In the genomic region with DNA sequence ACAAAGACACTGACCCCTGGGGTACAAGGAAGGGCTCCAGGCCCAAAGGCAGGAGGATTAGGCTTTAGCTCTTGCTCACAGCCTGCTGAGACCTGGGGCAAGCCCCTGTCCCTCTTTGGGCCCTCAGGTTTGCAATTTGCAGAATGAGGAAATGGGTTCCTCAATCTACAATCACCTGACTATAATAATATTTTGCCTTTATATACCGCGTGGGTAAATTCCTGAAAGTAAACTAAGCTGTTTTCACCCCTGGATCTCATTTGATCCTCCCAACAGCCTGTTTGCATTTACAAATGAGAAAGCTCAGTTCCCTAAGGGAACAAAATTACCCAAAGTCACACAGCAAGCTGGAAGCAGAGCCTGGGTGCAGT, we compare ENCODE assay signal across 8 cellular contexts. TPM values are rescaled to one million over a fixed set of nuclear protein-coding genes. Genes with fewer than 3 reads are reported as not detected.
DNase-seq lines count a peak whose midpoint lies in the region; ATAC-seq, FAIRE-seq and TF ChIP-seq lines count a peak whose summit lies in the region.

No MANE protein-coding gene starts in this region.

- no peaks in the 10 kb centered on the region for H3K27me3 Mint-ChIP-seq in stimulated activated naive CD8-positive, alpha-beta T cell treated with anti-CD3 and anti-CD28 coated beads, Interleukin-15, Interleukin-2, amounts not matched to agents 100 ng/mL and 50 ng/mL, for 24 hours

- POLR2A ChIA-PET in K562 (lab: Yijun Ruan, JAX), result interaction anchor here (0.6 to 3.4 kb wide), 5 partner anchors 11 to 322 kb away, joined by 3 to 17 read pairs (median 8); partner anchors contain the start of gene ATG16L2

- H3K9me3 Mint-ChIP-seq in stimulated activated naive CD8-positive, alpha-beta T cell treated with anti-CD3 and anti-CD28 coated beads, Interleukin-15, Interleukin-2, amounts not matched to agents 100 ng/mL and 50 ng/mL, for 24 hours, result no peaks in the 10 kb centered on the region

- CTCF ChIA-PET in K562 (lab: Yijun Ruan, JAX; ENCODE audit: low intra/inter-chr PET ratio), result interaction anchor here (0.6 to 2.4 kb wide), 5 partner anchors 21 to 108 kb away, joined by 3 to 24 read pairs (median 3); partner anchors contain the start of gene ATG16L2

- H3K4me1 ChIP-seq in K562 (replicated peaks in 1 of 2; ENCODE audit: control insufficient read depth in 2 of 2, insufficient read depth in 2 of 2, low read length in 2 of 2) (peaks cover 22 to 43% of the 10 kb centered on the region in 2 experiments; a peak in 4 of 5 replicates), mucosa of rectum (ENCODE audit: control insufficient read depth in 2 of 2, insufficient read depth in 2 of 2, low read length in 2 of 2) (peaks cover 21 to 23% of the 10 kb centered on the region in 2 donors)

- no peak for ATAC-seq in stimulated activated naive CD8-positive, alpha-beta T cell treated with anti-CD3 and anti-CD28 coated beads, Interleukin-15, Interleukin-2, amounts not matched to agents 100 U/mL and 50 U/mL, for 24 hours
- no peak for ATAC-seq in K562
- no peak for ATAC-seq in HG03439 (IDR thresholded peaks at IDR 0.05; ENCODE audit: unreplicated experiment)

- peaks cover 27% of the 10 kb centered on the region for H3K4me1 Mint-ChIP-seq in stimulated activated naive CD8-positive, alpha-beta T cell treated with anti-CD3 and anti-CD28 coated beads, Interleukin-15, Interleukin-2, amounts not matched to agents 100 ng/mL and 50 ng/mL, for 24 hours (ENCODE audit: low read depth)

- H3K79me2 ChIP-seq in K562 (ENCODE audit: control insufficient read depth, insufficient read depth, low read length), result peaks cover 7% of the 10 kb centered on the region; the same call in 1 of the 3 replicates

- H3K27ac ChIP-seq in K562 (ENCODE audit: extremely low read depth, low read depth, low read length) (peak overlapping the region; percentile 86), mucosa of rectum (ENCODE audit: low read depth in 2 of 2, low read length in 2 of 2) (peak overlapping the region; percentile 39 to 70)

- intact Hi-C loops in K562 (cut with micrococcal nuclease), result loop anchor here (1.0 to 2.0 kb wide), 3 partner anchors 17 to 68 kb away; partner anchors contain the start of gene ARAP1

- H3K27ac Mint-ChIP-seq in stimulated activated naive CD8-positive, alpha-beta T cell treated with anti-CD3 and anti-CD28 coated beads, Interleukin-15, Interleukin-2, amounts not matched to agents 100 ng/mL and 50 ng/mL, for 24 hours, result peak overlapping the region; percentile 95

- no peaks in the 10 kb centered on the region for H3K36me3 ChIP-seq in K562 (ENCODE audit: control insufficient read depth, insufficient read depth, low read length)
- no peaks in the 10 kb centered on the region for H3K36me3 ChIP-seq in mucosa of rectum (ENCODE audit: control insufficient read depth in 2 of 2, insufficient read depth in 2 of 2, low read length in 2 of 2)

- H2AFZ ChIP-seq in K562 (ENCODE audit: low read depth, low read length), result peak overlapping the region; percentile 100

- H3K9me3 ChIP-seq in K562 (replicated peaks; ENCODE audit: control insufficient read depth, insufficient read depth, low read depth, low read length) (no peaks in the 10 kb centered on the region), mucosa of rectum (ENCODE audit: control insufficient read depth in 2 of 2, low read length in 2 of 2) (no peaks in the 10 kb centered on the region)

- no peak for TF ChIP-seq CTCF in K562 (IDR thresholded peaks at IDR 0.05 in 2 of 3, conservative IDR thresholded peaks at IDR 0.05 in 1 of 3; ENCODE audit: insufficient read depth in 2 of 3, low read depth in 1 of 3, low read length in 3 of 3)

- no peaks in the 10 kb centered on the region for H4K20me1 ChIP-seq in K562 (replicated peaks; ENCODE audit: control insufficient read depth, insufficient read depth, low read length)

- H3K4me3 ChIP-seq in K562 (no peak overlapping the region), mucosa of rectum (ENCODE audit: low read length in 2 of 2) (peak overlapping the region in 1 of 2 donors; percentile 41)

- in situ Hi-C loops in K562 (cut with MboI), result no loop called here

- peak overlapping the region; percentile 69 to 70; a peak in 3 of 4 replicates for H3K9ac ChIP-seq in K562 (ENCODE audit: insufficient read depth in 1 of 2, low read depth in 2 of 2, low read length in 2 of 2)
- H3K9ac ChIP-seq in mucosa of rectum (ENCODE audit: low read depth in 1 of 2, low read length in 2 of 2), result peak overlapping the region; percentile 7 to 41

- BruUV-seq in K562 (replicated peaks; lab: Mats Ljungman, UMichigan), result TSS peak; percentile 92

- TF ChIP-seq RAD21 in K562 (CRISPR knock-in tag; conservative IDR thresholded peaks at IDR 0.05 in 1 of 2, IDR thresholded peaks at IDR 0.05 in 1 of 2), result no peak

- 61% methylated on average over 2 of the region's 2 CpGs for WGBS in K562 (ENCODE audit: insufficient coverage, low coverage, missing lambda C conversion rate)

- no peak for DNase-seq in stimulated activated naive CD8-positive, alpha-beta T cell treated with anti-CD3 and anti-CD28 coated beads, Interleukin-15, Interleukin-2, amounts not matched to agents 100 U/mL and 50 U/mL, for 24 hours
- DNase-seq in K562 (ENCODE audit: extremely low read depth in 1 of 4, low spot score in 3 of 4) (no peak), NCI-H1694 treated with DMSO at 0.1 percent for 48 hours (lab: John Stamatoyannopoulos, UW) (no peak), DMS53 (lab: John Stamatoyannopoulos, UW) (no peak)
- DNase-seq in stimulated activated naive CD4-positive, alpha-beta T cell treated with Interleukin-2 at 50 U/mL for 16 hours (lab: John Stamatoyannopoulos, UW), result no peak

- H3K4me3 Mint-ChIP-seq in stimulated activated naive CD8-positive, alpha-beta T cell treated with anti-CD3 and anti-CD28 coated beads, Interleukin-15, Interleukin-2, amounts not matched to agents 100 ng/mL and 50 ng/mL, for 24 hours, result peak overlapping the region; percentile 94

- no peak for TF ChIP-seq POLR2A in K562 (conservative IDR thresholded peaks at IDR 0.05)

- H3K9me1 ChIP-seq in K562 (ENCODE audit: control insufficient read depth, insufficient read depth, low read length), result peaks cover 2% of the 10 kb centered on the region

- no peak for TF ChIP-seq EP300 in K562 (IDR thresholded peaks at IDR 0.05; ENCODE audit: low read length)

- FAIRE-seq in K562 (lab: Jason Lieb, UNC), result no peak

- H3K27me3 ChIP-seq in K562 (ENCODE audit: control insufficient read depth in 2 of 2, insufficient read depth in 2 of 2, low read length in 2 of 2), result no peaks in the 10 kb centered on the region
- H3K27me3 ChIP-seq in mucosa of rectum (ENCODE audit: control insufficient read depth in 2 of 2, insufficient read depth in 2 of 2, low read length in 2 of 2), result no peaks in the 10 kb centered on the region

- H3K4me2 ChIP-seq in K562 (ENCODE audit: insufficient read depth, low read length), result peak overlapping the region; percentile 90

- H3K36me3 Mint-ChIP-seq in stimulated activated naive CD8-positive, alpha-beta T cell treated with anti-CD3 and anti-CD28 coated beads, Interleukin-15, Interleukin-2, amounts not matched to agents 100 ng/mL and 50 ng/mL, for 24 hours (ENCODE audit: low read depth), result no peaks in the 10 kb centered on the region

RNA-seq across cellular contexts. Expression of gene STARD10, which starts 0.8 kb away (rescaled TPM):
- total RNA-seq in K562 (2011; cell fraction: chromatin; rRNA removed; ENCODE audit: low replicate concordance), result 13.4 and 36.4 TPM in 2 replicates
- total RNA-seq in K562 (2011; cell fraction: nucleolus; rRNA removed), result 36.2 and 45.1 TPM in 2 replicates
- 27.5 and 29.2 TPM in 2 replicates for total RNA-seq in K562 (2011; cell fraction: nucleoplasm; rRNA removed)
- total RNA-seq in K562 (2014; rRNA removed) (51.1 and 52.9 TPM in 2 replicates), K562 (2014; rRNA removed; fragmentation: Illumina TruSeq; extraction: Trizol) (18.1 and 18.3 TPM in 2 replicates), K562 (2015; rRNA removed; fragmentation: Illumina TruSeq; extraction: Trizol) (32.3 and 35.3 TPM in 2 replicates), K562 (2021) (31.9 and 37.5 TPM in 2 replicates)
- polyA plus RNA-seq in K562 (2011; rRNA removed) (33.8 and 53.6 TPM in 2 replicates), K562 (2014; fragmentation: Illumina TruSeq; extraction: Trizol) (43.8 and 49.3 TPM in 2 replicates), K562 (2014; fragmentation: Nextera tagmentation; extraction: Ambion mirVana) (under 1 TPM; 0.15 to 0.51 TPM), K562 (2014; rRNA removed) (37.6 and 47.9 TPM in 2 replicates)
- 55.3 and 60.0 TPM in 2 replicates for polyA plus RNA-seq in K562 (2011; cell fraction: cytosol; rRNA removed)
- 31.9 and 33.6 TPM in 2 replicates for polyA plus RNA-seq in K562 (2011; cell fraction: nucleus; rRNA removed)
- polyA plus RNA-seq in K562 (2012), result 40.3 and 41.6 TPM in 2 replicates
- polyA minus RNA-seq in K562 (2011; rRNA and poly(A)+ RNA removed), result 22.8 and 32.2 TPM in 2 replicates
- 25.5 and 30.8 TPM in 2 replicates for polyA minus RNA-seq in K562 (2011; cell fraction: cytosol; rRNA and poly(A)+ RNA removed)
- 7.8 and 15.0 TPM in 2 replicates for polyA minus RNA-seq in K562 (2011; cell fraction: nucleus; rRNA and poly(A)+ RNA removed)

RNA-seq across cellular contexts. Expression of gene ATG16L2, which starts 21.1 kb away (rescaled TPM):
- 57.3 and 108 TPM in 2 replicates for total RNA-seq in K562 (2011; cell fraction: chromatin; rRNA removed; ENCODE audit: low replicate concordance)
- total RNA-seq in K562 (2011; cell fraction: nucleolus; rRNA removed), result 50.4 and 52.2 TPM in 2 replicates
- total RNA-seq in K562 (2011; cell fraction: nucleoplasm; rRNA removed), result 58.1 and 76.9 TPM in 2 replicates
- total RNA-seq in K562 (2014; rRNA removed), result 3.4 and 4.3 TPM in 2 replicates
- 2.5 and 2.9 TPM in 2 replicates for total RNA-seq in K562 (2014; rRNA removed; fragmentation: Illumina TruSeq; extraction: Trizol)
- total RNA-seq in K562 (2015; rRNA removed; fragmentation: Illumina TruSeq; extraction: Trizol), result 4.9 and 6.7 TPM in 2 replicates
- total RNA-seq in K562 (2021), result 6.2 and 6.4 TPM in 2 replicates
- 8.4 and 10.6 TPM in 2 replicates for polyA plus RNA-seq in K562 (2011; rRNA removed)
- 5.7 TPM in 2 replicates for polyA plus RNA-seq in K562 (2011; cell fraction: cytosol; rRNA removed)
- 100 and 142 TPM in 2 replicates for polyA plus RNA-seq in K562 (2011; cell fraction: nucleus; rRNA removed)
- 13.7 and 47.5 TPM in 2 replicates for polyA plus RNA-seq in K562 (2012)
- 6.3 and 6.4 TPM in 2 replicates for polyA plus RNA-seq in K562 (2014; fragmentation: Illumina TruSeq; extraction: Trizol)
- under 1 TPM; 0.18 to 0.59 TPM for polyA plus RNA-seq in K562 (2014; fragmentation: Nextera tagmentation; extraction: Ambion mirVana)
- 11.2 and 12.0 TPM in 2 replicates for polyA plus RNA-seq in K562 (2014; rRNA removed)
- polyA minus RNA-seq in K562 (2011; rRNA and poly(A)+ RNA removed), result 4.1 and 4.6 TPM in 2 replicates
- polyA minus RNA-seq in K562 (2011; cell fraction: cytosol; rRNA and poly(A)+ RNA removed), result 1.1 and 2.8 TPM in 2 replicates
- 17.1 and 18.2 TPM in 2 replicates for polyA minus RNA-seq in K562 (2011; cell fraction: nucleus; rRNA and poly(A)+ RNA removed)

RNA-seq across cellular contexts. Expression of gene ARAP1, which starts 40.9 kb away (rescaled TPM):
- 154 and 336 TPM in 2 replicates for total RNA-seq in K562 (2011; cell fraction: chromatin; rRNA removed; ENCODE audit: low replicate concordance)
- total RNA-seq in K562 (2011; cell fraction: nucleolus; rRNA removed), result 191 and 196 TPM in 2 replicates
- 146 and 161 TPM in 2 replicates for total RNA-seq in K562 (2011; cell fraction: nucleoplasm; rRNA removed)
- total RNA-seq in K562 (2014; rRNA removed) (42.0 and 46.1 TPM in 2 replicates), K562 (2014; rRNA removed; fragmentation: Illumina TruSeq; extraction: Trizol) (7.4 and 10.6 TPM in 2 replicates), K562 (2015; rRNA removed; fragmentation: Illumina TruSeq; extraction: Trizol) (24.6 and 26.1 TPM in 2 replicates), K562 (2021) (60.7 and 67.0 TPM in 2 replicates)
- polyA plus RNA-seq in K562 (2011; rRNA removed) (22.1 and 37.3 TPM in 2 replicates), K562 (2014; fragmentation: Illumina TruSeq; extraction: Trizol) (24.6 and 31.8 TPM in 2 replicates), K562 (2014; fragmentation: Nextera tagmentation; extraction: Ambion mirVana) (under 1 TPM; 0.23 to 0.38 TPM), K562 (2014; rRNA removed) (34.1 and 38.4 TPM in 2 replicates)
- 24.6 and 28.2 TPM in 2 replicates for polyA plus RNA-seq in K562 (2011; cell fraction: cytosol; rRNA removed)
- 196 and 222 TPM in 2 replicates for polyA plus RNA-seq in K562 (2011; cell fraction: nucleus; rRNA removed)
- 43.7 and 72.2 TPM in 2 replicates for polyA plus RNA-seq in K562 (2012)
- polyA minus RNA-seq in K562 (2011; rRNA and poly(A)+ RNA removed), result 21.7 and 23.5 TPM in 2 replicates
- 35.0 and 48.2 TPM in 2 replicates for polyA minus RNA-seq in K562 (2011; cell fraction: cytosol; rRNA and poly(A)+ RNA removed)
- polyA minus RNA-seq in K562 (2011; cell fraction: nucleus; rRNA and poly(A)+ RNA removed), result 50.9 and 51.5 TPM in 2 replicates
